Comparison of ENCODE assay signal across 10 cellular contexts in genomic region chr10:33506838-33507661, GRCh38.
DNase-seq lines count a peak whose midpoint lies in the region; ATAC-seq and TF ChIP-seq lines count a peak whose summit lies in the region.
"Had no signal": no experiment of that assay in that cellular context is flagged by ENCODE, and none has a peak within 500 bp of the region (broad histone marks: within the 10 kb centered on the region; RNA-seq: fewer than 3 reads in every experiment).

No MANE protein-coding gene starts in this region.

- H4K20me1 ChIP-seq in BLaER1 treated with 17β-estradiol and CSF1 and Interleukin-3, amounts not matched to agents 10 nM and 100 nM: no peaks in the 10 kb centered on the region
- H4K20me1 ChIP-seq: BLaER1 had no signal

- H3K9me3 ChIP-seq in BLaER1 treated with 17β-estradiol and CSF1 and Interleukin-3, amounts not matched to agents 10 nM and 100 nM (replicated peaks in 1 of 11): 0 out of 22 replicates have a peak, but pooled peaks cover 0 to 5% (median 0%) of the 10 kb centered on the region in 11 experiments
- H3K9me3 ChIP-seq: BLaER1 had no signal

- peak; percentile 81 for ATAC-seq in GM19463 (IDR thresholded peaks at IDR 0.05; ENCODE audit: unreplicated experiment)
- ATAC-seq in HG03159 (IDR thresholded peaks at IDR 0.05; ENCODE audit: unreplicated experiment): peak; percentile 86

- DNase-seq in choroid plexus epithelial cell (ENCODE audit: low read depth) (peak; percentile 71), amniotic stem cell (lab: John Stamatoyannopoulos, UW) (no peak), immature natural killer cell (no peak), RPMI8226 (no peak)
- no peak for DNase-seq in stimulated activated CD8-positive, alpha-beta memory T cell treated with anti-CD3 and anti-CD28 coated beads, Interleukin-4, amount 100 ng/mL, for 48 hours

- peak overlapping the region in 5 of 11 experiments; percentile 19 to 88 (median 60); a peak in 10 of 22 replicates for H3K4me2 ChIP-seq in BLaER1 treated with 17β-estradiol and CSF1 and Interleukin-3, amounts not matched to agents 10 nM and 100 nM
- H3K4me2 ChIP-seq: BLaER1 had no signal

- peaks cover 0 to 47% (median 14%) of the 10 kb centered on the region in 10 experiments; a peak in 12 of 20 replicates for H3K4me1 ChIP-seq in BLaER1 treated with 17β-estradiol and CSF1 and Interleukin-3, amounts not matched to agents 10 nM and 100 nM

- H3K27ac Mint-ChIP-seq in immature natural killer cell: no peak overlapping the region

- peak overlapping the region in 2 of 11 experiments; percentile 4 to 54; a peak in 2 of 22 replicates for H3K9ac ChIP-seq in BLaER1 treated with 17β-estradiol and CSF1 and Interleukin-3, amounts not matched to agents 10 nM and 100 nM
- H3K9ac ChIP-seq: BLaER1 had no signal

- no peaks in the 10 kb centered on the region for H3K36me3 ChIP-seq in BLaER1 treated with 17β-estradiol and CSF1 and Interleukin-3, amounts not matched to agents 10 nM and 100 nM
- H3K36me3 ChIP-seq: BLaER1 had no signal

- H3K4me3 ChIP-seq in BLaER1 treated with 17β-estradiol and CSF1 and Interleukin-3, amounts not matched to agents 10 nM and 100 nM: no peak overlapping the region
- no peak overlapping the region for H3K4me3 ChIP-seq in choroid plexus epithelial cell (ENCODE audit: low read depth, low read length)
- H3K4me3 ChIP-seq: BLaER1, skin epidermis had no signal

- no peaks in the 10 kb centered on the region for H3K27me3 ChIP-seq in BLaER1 treated with 17β-estradiol and CSF1 and Interleukin-3, amounts not matched to agents 10 nM and 100 nM
- H3K27me3 ChIP-seq: BLaER1 had no signal

- peaks cover 4 to 9% (median 6%) of the 10 kb centered on the region in 3 donors for H3K27me3 Mint-ChIP-seq in immature natural killer cell (ENCODE audit: low read depth in 3 of 3)

- H3K36me3 Mint-ChIP-seq in immature natural killer cell: no peaks in the 10 kb centered on the region

- peak overlapping the region in 7 of 11 experiments; percentile 0 to 81 (median 58); a peak in 9 of 22 replicates for H3K27ac ChIP-seq in BLaER1 treated with 17β-estradiol and CSF1 and Interleukin-3, amounts not matched to agents 10 nM and 100 nM
- H3K27ac ChIP-seq: BLaER1, skin epidermis had no signal

- H3K9me3 Mint-ChIP-seq in immature natural killer cell: peaks cover 0 to 2% (median 0%) of the 10 kb centered on the region in 6 donors

- no peak for TF ChIP-seq CTCF in choroid plexus epithelial cell (conservative IDR thresholded peaks at IDR 0.05; ENCODE audit: low read depth, low read length)

- H3K4me3 Mint-ChIP-seq in immature natural killer cell: no peak overlapping the region

- H3K4me1 Mint-ChIP-seq in immature natural killer cell: no peaks in the 10 kb centered on the region
